8 cellular contexts compared by ENCODE assay signal in the genomic region with DNA sequence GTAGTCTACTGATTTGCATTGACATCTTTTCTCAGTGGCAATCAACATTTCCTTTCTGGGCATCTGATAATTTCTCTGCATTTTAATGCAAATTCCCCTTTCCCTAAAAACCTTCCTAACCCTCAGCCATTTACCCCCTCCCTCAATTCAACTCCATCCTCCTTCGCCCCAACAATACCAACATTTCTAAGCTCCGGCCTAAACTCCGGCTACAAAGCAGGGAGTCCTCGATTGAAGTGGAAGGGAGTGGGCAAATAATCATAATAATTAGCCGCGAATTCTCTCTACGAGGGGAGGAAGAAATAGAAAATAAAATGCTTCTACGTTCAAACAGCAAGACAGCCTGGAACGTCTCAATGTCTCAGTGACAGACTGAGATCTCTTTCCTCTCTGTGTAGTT. TPM values are rescaled to one million over a fixed set of nuclear protein-coding genes. Genes with fewer than 3 reads are reported as not detected.
DNase-seq lines count a peak whose midpoint lies in the region; ATAC-seq and TF ChIP-seq lines count a peak whose summit lies in the region.

No MANE protein-coding gene starts in this region.

- H3K27ac ChIP-seq in BLaER1 (peak overlapping the region; percentile 98), HUES64 (ENCODE audit: low read depth, low read length) (peak overlapping the region; percentile 98), breast epithelium (peak overlapping the region in 1 of 2 donors; percentile 76)

- H3K4me3 ChIP-seq in BLaER1 (peak overlapping the region; percentile 94), HUES64 (ENCODE audit: low read length) (peak overlapping the region; percentile 85), breast epithelium (peak overlapping the region in 2 of 3 donors; percentile 73 to 78)

- H3K4me3 Mint-ChIP-seq in naive B cell: peak overlapping the region; percentile 92 to 99 (median 98)

- H3K27me3 Mint-ChIP-seq in naive B cell: no peaks in the 10 kb centered on the region

- H3K36me3 ChIP-seq in BLaER1: peaks cover 25% of the 10 kb centered on the region
- H3K36me3 ChIP-seq in HUES64 (ENCODE audit: insufficient read depth, low read length): peaks cover 28% of the 10 kb centered on the region
- H3K36me3 ChIP-seq in breast epithelium: no peaks in the 10 kb centered on the region

- no peak for TF ChIP-seq CTCF in breast epithelium (IDR thresholded peaks at IDR 0.05)

- H3K9me3 ChIP-seq in BLaER1 (no peaks in the 10 kb centered on the region), HUES64 (ENCODE audit: insufficient read depth, low read depth, low read length) (no peaks in the 10 kb centered on the region), breast epithelium (no peaks in the 10 kb centered on the region)

- WGBS in HUES64: 2% methylated on average over 8 of the region's 9 CpGs

- peaks cover 49 to 60% (median 53%) of the 10 kb centered on the region in 3 donors for H3K4me1 Mint-ChIP-seq in naive B cell

- ATAC-seq in naive B cell (ENCODE audit: low read depth in 2 of 2) (no peak), GM21528 (IDR thresholded peaks at IDR 0.05; ENCODE audit: low FRiP score, unreplicated experiment) (no peak), HG03571 (IDR thresholded peaks at IDR 0.05; ENCODE audit: unreplicated experiment) (no peak)

- DNase-seq in breast epithelium (ENCODE audit: low spot score in 2 of 2): no peak
- no peak for DNase-seq in naive B cell
- no peak for DNase-seq in NCI-H446 (lab: John Stamatoyannopoulos, UW)
- no peak for DNase-seq in MV-4-11 (lab: John Stamatoyannopoulos, UW)

- H3K9me3 Mint-ChIP-seq in naive B cell: no peaks in the 10 kb centered on the region

- H3K4me2 ChIP-seq in BLaER1: peak overlapping the region; percentile 92

- H3K36me3 Mint-ChIP-seq in naive B cell: peaks cover 25 to 32% of the 10 kb centered on the region in 2 donors

- H3K27me3 ChIP-seq in BLaER1: no peaks in the 10 kb centered on the region
- peaks cover 16% of the 10 kb centered on the region; the same call in 1 of the 2 replicates for H3K27me3 ChIP-seq in HUES64 (ENCODE audit: insufficient read depth, low read length)
- H3K27me3 ChIP-seq in breast epithelium: no peaks in the 10 kb centered on the region

- H3K27ac Mint-ChIP-seq in naive B cell: peak overlapping the region; percentile 68 to 99 (median 93)

- peaks cover 50% of the 10 kb centered on the region for H3K4me1 ChIP-seq in BLaER1
- H3K4me1 ChIP-seq in HUES64 (ENCODE audit: insufficient read depth, low read length): peaks cover 34% of the 10 kb centered on the region
- H3K4me1 ChIP-seq in breast epithelium: no peaks in the 10 kb centered on the region

- H4K20me1 ChIP-seq in BLaER1: peaks cover 51% of the 10 kb centered on the region

- peak overlapping the region; percentile 99 for H3K9ac ChIP-seq in BLaER1
- peak overlapping the region; percentile 91 for H3K9ac ChIP-seq in HUES64 (ENCODE audit: low read depth, low read length)

- intact Hi-C loops in breast epithelium (cut with DNase I; ENCODE audit: low total_unique reads): loop anchor here (5.0 kb wide), 1 partner anchor 318 kb away; no protein-coding TSS in a partner anchor

- no peak for TF ChIP-seq POLR2A in breast epithelium (IDR thresholded peaks at IDR 0.05)

RNA-seq across cellular contexts. Expression of a gene that starts 4.6 kb away (rescaled TPM):
- polyA plus RNA-seq in HUES64 (2013, experiment 1 of 2): 26.0 TPM
- polyA plus RNA-seq in HUES64 (2013, experiment 2 of 2): 23.2 TPM
- 10 to 100 TPM in 1 of 3 donors, 1 to 10 TPM in 1, under 1 TPM in 1; 0.64 to 13.5 (median 6.2) TPM for total RNA-seq in breast epithelium
- polyA plus RNA-seq in naive B cell (ENCODE audit: low read depth in 6 of 6): 100 to 1,000 TPM; 152 to 246 (median 192) TPM
